Comparison of ENCODE assay signal across 1 cellular context in genomic region chr17:62065611-62066468, GRCh38.
TF ChIP-seq lines count a peak whose summit lies in the region.

No MANE protein-coding gene starts in this region.

TF ChIP-seq in K562, 482 proteins besides CTCF, POLR2A, EP300 and RAD21 (continued from another document and continues in another):
- peak; percentile 22; the same call in 1 of the 2 replicates for TF ChIP-seq ZBTB33 (CRISPR knock-in tag; IDR thresholded peaks at IDR 0.05)
- no peak for TF ChIP-seq HBP1 (CRISPR knock-in tag; IDR thresholded peaks at IDR 0.05)
- no peak for TF ChIP-seq DMBX1 (CRISPR knock-in tag; IDR thresholded peaks at IDR 0.05; ENCODE audit: borderline replicate concordance)
- peak; percentile 60; the same call in 1 of the 2 replicates for TF ChIP-seq SMARCE1 (IDR thresholded peaks at IDR 0.05)
- TF ChIP-seq SMARCB1 (IDR thresholded peaks at IDR 0.05; ENCODE audit: insufficient read length, low read depth), result no peak
- TF ChIP-seq HDAC1 (IDR thresholded peaks at IDR 0.05), result peak in 1 of 2 experiments; percentile 40; a peak in 1 of 4 replicates
- no peak for TF ChIP-seq TGIF2 (CRISPR knock-in tag; IDR thresholded peaks at IDR 0.05)
- no peak for TF ChIP-seq EWSR1 (IDR thresholded peaks at IDR 0.05; ENCODE audit: borderline replicate concordance, low read depth, partially characterized antibody)
- no peak for TF ChIP-seq XRCC3 (IDR thresholded peaks at IDR 0.05)
- TF ChIP-seq AFF4 (CRISPR knock-in tag; IDR thresholded peaks at IDR 0.05), result 0 out of 2 replicates have a peak, but pooled peaks have one; percentile 25
- TF ChIP-seq SLC30A9 (CRISPR knock-in tag; IDR thresholded peaks at IDR 0.05), result no peak
- peak; percentile 99 for TF ChIP-seq ZSCAN29 (IDR thresholded peaks at IDR 0.05)
- no peak for TF ChIP-seq MED1 (CRISPR knock-in tag; IDR thresholded peaks at IDR 0.05; ENCODE audit: borderline replicate concordance)
- 0 out of 4 replicates have a peak, but pooled peaks of 1 of the 2 experiments have one; percentile 29 for TF ChIP-seq FOXA3 (CRISPR knock-in tag; conservative IDR thresholded peaks at IDR 0.05 in 1 of 2, IDR thresholded peaks at IDR 0.05 in 1 of 2)
- no peak for TF ChIP-seq TBL1XR1 (IDR thresholded peaks at IDR 0.05; ENCODE audit: low read length in 2 of 2)
- TF ChIP-seq GTF3C2 (IDR thresholded peaks at IDR 0.05; ENCODE audit: borderline replicate concordance, extremely low read depth, insufficient read length), result no peak
- TF ChIP-seq TEAD2 (tag; IDR thresholded peaks at IDR 0.05), result no peak
- no peak for TF ChIP-seq ZNF212 (CRISPR knock-in tag; IDR thresholded peaks at IDR 0.05)
- TF ChIP-seq ZBTB34 (CRISPR knock-in tag; IDR thresholded peaks at IDR 0.05), result no peak
- no peak for TF ChIP-seq SMARCC2 (IDR thresholded peaks at IDR 0.05; ENCODE audit: low read depth)
- no peak for TF ChIP-seq ILF3 (IDR thresholded peaks at IDR 0.05; ENCODE audit: borderline replicate concordance)
- TF ChIP-seq ZNF217 (CRISPR knock-in tag; IDR thresholded peaks at IDR 0.05), result no peak
- no peak for TF ChIP-seq KAT7 (CRISPR knock-in tag; IDR thresholded peaks at IDR 0.05; ENCODE audit: borderline replicate concordance)
- TF ChIP-seq EGR1 (conservative IDR thresholded peaks at IDR 0.05), result peak; percentile 91
- no peak for TF ChIP-seq ZNF77 (CRISPR knock-in tag; IDR thresholded peaks at IDR 0.05)
- TF ChIP-seq FOXP1 (CRISPR knock-in tag; IDR thresholded peaks at IDR 0.05), result 0 out of 2 replicates have a peak, but pooled peaks have one; percentile 58
- TF ChIP-seq SNRNP70 (optimal IDR thresholded peaks at IDR 0.05; ENCODE audit: low read depth, low read length), result no peak
- TF ChIP-seq MTA2 (IDR thresholded peaks at IDR 0.05; ENCODE audit: low read depth), result no peak
- TF ChIP-seq ZNF24 (IDR thresholded peaks at IDR 0.05), result no peak; the same call in 1 of the 2 replicates
- TF ChIP-seq MAZ (CRISPR knock-in tag; conservative IDR thresholded peaks at IDR 0.05 in 1 of 2, IDR thresholded peaks at IDR 0.05 in 1 of 2), result peak; percentile 95 to 98
- TF ChIP-seq ZBTB17 (CRISPR knock-in tag; IDR thresholded peaks at IDR 0.05), result no peak
- no peak for TF ChIP-seq ARID2 (IDR thresholded peaks at IDR 0.05)
- TF ChIP-seq HMG20A (CRISPR knock-in tag; conservative IDR thresholded peaks at IDR 0.05), result no peak
- no peak; a peak in 1 of 4 replicates for TF ChIP-seq NRF1 (conservative IDR thresholded peaks at IDR 0.05 in 1 of 2, IDR thresholded peaks at IDR 0.05 in 1 of 2)
- no peak for TF ChIP-seq MTF1 (CRISPR knock-in tag; IDR thresholded peaks at IDR 0.05; ENCODE audit: borderline replicate concordance)
- TF ChIP-seq ZNF76 (CRISPR knock-in tag; IDR thresholded peaks at IDR 0.05; ENCODE audit: borderline replicate concordance), result no peak
- TF ChIP-seq HDAC2 (IDR thresholded peaks at IDR 0.05), result 0 out of 2 replicates have a peak, but pooled peaks have one; percentile 47
- TF ChIP-seq SP2 (IDR thresholded peaks at IDR 0.05; ENCODE audit: extremely low read depth, low read depth, low read length, poor library complexity, severe bottlenecking), result no peak
- TF ChIP-seq ZNF23 (CRISPR knock-in tag; IDR thresholded peaks at IDR 0.05), result no peak
- no peak for TF ChIP-seq REST (CRISPR knock-in tag; IDR thresholded peaks at IDR 0.05; ENCODE audit: low read depth)
- TF ChIP-seq ZNF232 (CRISPR knock-in tag; IDR thresholded peaks at IDR 0.05), result no peak
- TF ChIP-seq DLX4 (CRISPR knock-in tag; IDR thresholded peaks at IDR 0.05), result no peak
- TF ChIP-seq FOXK2 (conservative IDR thresholded peaks at IDR 0.05 in 1 of 2, IDR thresholded peaks at IDR 0.05 in 1 of 2; ENCODE audit: low read depth in 2 of 2), result peak in 1 of 2 experiments; percentile 30; a peak in 1 of 4 replicates
- no peak for TF ChIP-seq THRB (CRISPR knock-in tag; conservative IDR thresholded peaks at IDR 0.05)
- TF ChIP-seq ZFP30 (CRISPR knock-in tag; IDR thresholded peaks at IDR 0.05; ENCODE audit: borderline replicate concordance), result no peak
- TF ChIP-seq ZNF511 (CRISPR knock-in tag; IDR thresholded peaks at IDR 0.05), result no peak
- TF ChIP-seq JUN (IDR thresholded peaks at IDR 0.05; ENCODE audit: borderline replicate concordance, low read depth, low read length), result peak; percentile 46; the same call in 1 of the 2 replicates
- TF ChIP-seq JUN (CRISPR knock-in tag; IDR thresholded peaks at IDR 0.05; ENCODE audit: borderline replicate concordance), result no peak
- no peak for TF ChIP-seq FOXA1 (IDR thresholded peaks at IDR 0.05; ENCODE audit: borderline replicate concordance)
- TF ChIP-seq ZC3H8 (IDR thresholded peaks at IDR 0.05), result no peak
- TF ChIP-seq ZNF583 (CRISPR knock-in tag; IDR thresholded peaks at IDR 0.05), result no peak
